ENCODE assay signal across 7 cellular contexts in genomic region chr12:117968084-117968789, GRCh38. TPM values are rescaled to one million over a fixed set of nuclear protein-coding genes. Genes with fewer than 3 reads are reported as not detected.
DNase-seq lines count a peak whose midpoint lies in the region; ATAC-seq, FAIRE-seq and TF ChIP-seq lines count a peak whose summit lies in the region.

No MANE protein-coding gene starts in this region.

- no peaks in the 10 kb centered on the region for H3K79me2 ChIP-seq in H1 (ENCODE audit: control insufficient read depth in 1 of 2, insufficient read depth in 2 of 2, low read length in 2 of 2)

- H3K27me3 ChIP-seq in H1 (replicated peaks in 1 of 4; ENCODE audit: control insufficient read depth in 3 of 4, extremely low read depth in 1 of 4, insufficient read depth in 3 of 4, low read length in 3 of 4) = peaks cover 0 to 7% (median 1%) of the 10 kb centered on the region in 4 experiments; a peak in 3 of 7 replicates
- no peaks in the 10 kb centered on the region for H3K27me3 ChIP-seq in prostate gland (replicated peaks; ENCODE audit: insufficient read depth)

- POLR2A ChIA-PET in H1 (lab: Charles Lee; ENCODE audit: partially characterized antibody) = interaction anchor here (1.5 kb wide), 1 partner anchor 46 kb away, joined by 5 read pairs; no protein-coding TSS in a partner anchor

- peaks cover 21% of the 10 kb centered on the region for H3K23me2 ChIP-seq in H1 (ENCODE audit: low read depth, low read length)

- H4K91ac ChIP-seq in H1 (replicated peaks; ENCODE audit: insufficient read length, low read length) = peak overlapping the region; percentile 63

- H2BK5ac ChIP-seq in H1 (ENCODE audit: low read depth, low read length) = 0 out of 2 replicates have a peak overlapping the region, but pooled peaks have one; percentile 81

- ATAC-seq in HG02798 (IDR thresholded peaks at IDR 0.05; ENCODE audit: poor library complexity, unreplicated experiment) = no peak
- ATAC-seq in activated CD4-positive, CD25-positive, alpha-beta regulatory T cell treated with anti-CD3 and anti-CD28 coated beads, Interleukin-2, amount 50 U/mL, for 24 hours = no peak

- 0% methylated on average over 5 of the region's 12 CpGs; no CpG with 5 or more reads in 1 of the 2 experiments for WGBS in H1 (ENCODE audit: extremely low coverage in 1 of 2, insufficient coverage in 1 of 2, insufficient read length in 1 of 2, insufficient replicate concordance in 2 of 2, low coverage in 1 of 2, low lambda C conversion rate in 2 of 2, missing lambda C conversion rate in 1 of 2), 2 experiments
- 3% methylated on average over 12 of the region's 12 CpGs for WGBS in prostate gland

- TF ChIP-seq RAD21 in H1 (IDR thresholded peaks at IDR 0.05 in 1 of 2, conservative IDR thresholded peaks at IDR 0.05 in 1 of 2; ENCODE audit: low read depth in 2 of 2, low read length in 2 of 2) = no peak

- H2AFZ ChIP-seq in H1 (ENCODE audit: low read length) = peak overlapping the region; percentile 85; the same call in 1 of the 2 replicates

- no peak overlapping the region for H3K27ac ChIP-seq in H1 (ENCODE audit: low read depth, low read length)
- H3K27ac ChIP-seq in prostate gland = peak overlapping the region; percentile 69 to 77

- H2BK12ac ChIP-seq in H1 (ENCODE audit: low read depth, low read length) = no peak overlapping the region

- no peak overlapping the region for H2BK120ac ChIP-seq in H1 (replicated peaks; ENCODE audit: low read depth, low read length)

- H3K56ac ChIP-seq in H1 (replicated peaks; ENCODE audit: insufficient read length, low read depth, low read length) = no peak overlapping the region

- H3K23ac ChIP-seq in H1 (ENCODE audit: insufficient read length) = no peak overlapping the region

- H2AK5ac ChIP-seq in H1 (ENCODE audit: low read depth, low read length) = no peak overlapping the region

- CTCF ChIA-PET in H1 (lab: Charles Lee; ENCODE audit: partially characterized antibody) = interaction anchor here (1.6 kb wide), 1 partner anchor 111 kb away, joined by 5 read pairs; no protein-coding TSS in a partner anchor

- peak overlapping the region; percentile 64 for H4K8ac ChIP-seq in H1 (ENCODE audit: extremely low read depth, insufficient read depth, low read length)

- H2BK20ac ChIP-seq in H1 (ENCODE audit: low read length) = no peak overlapping the region

- intact Hi-C loops in prostate gland (cut with DNase I) = no loop called here

- DNase-seq in GM12865 (ENCODE audit: low read depth) (no peak), NCI-H748 (lab: John Stamatoyannopoulos, UW; ENCODE audit: unreplicated experiment) (peak; percentile 44), H1 (ENCODE audit: low read depth in 1 of 2, low spot score in 2 of 2) (no peak), prostate gland (ENCODE audit: low spot score) (no peak), amniotic stem cell (lab: John Stamatoyannopoulos, UW) (no peak)

- peak overlapping the region; percentile 81; the same call in 1 of the 2 replicates for H3K18ac ChIP-seq in H1 (ENCODE audit: extremely low read depth, low read length)

- TF ChIP-seq CTCF in GM12865 (IDR thresholded peaks at IDR 0.05; ENCODE audit: insufficient read depth, low read depth, low read length, missing control alignments) = no peak
- no peak for TF ChIP-seq CTCF in H1 (IDR thresholded peaks at IDR 0.05; ENCODE audit: control extremely low read depth in 1 of 3, insufficient read depth in 1 of 3, low read depth in 1 of 3, low read length in 3 of 3)
- no peak for TF ChIP-seq CTCF in prostate gland (IDR thresholded peaks at IDR 0.05)

- FAIRE-seq in H1 (lab: Jason Lieb, UNC) = no peak

- no peak overlapping the region for H3K4ac ChIP-seq in H1 (replicated peaks; ENCODE audit: insufficient read length, low read depth, low read length)

- TF ChIP-seq EP300 in H1 (IDR thresholded peaks at IDR 0.05; ENCODE audit: borderline replicate concordance in 1 of 2, low read depth in 2 of 2, low read length in 2 of 2) = no peak

- H3K4me1 ChIP-seq in H1 (replicated peaks in 1 of 4; ENCODE audit: control insufficient read depth in 3 of 4, insufficient read depth in 4 of 4, low read length in 3 of 4) = peaks cover 2 to 4% (median 3%) of the 10 kb centered on the region in 4 experiments
- no peaks in the 10 kb centered on the region for H3K4me1 ChIP-seq in prostate gland (replicated peaks)

- peak overlapping the region; percentile 51 for H3K4me3 ChIP-seq in GM12865 (ENCODE audit: low read depth, low read length)
- peak overlapping the region; percentile 60 to 91 (median 80) for H3K4me3 ChIP-seq in H1 (ENCODE audit: extremely low read depth in 1 of 4, insufficient read depth in 2 of 4, low read depth in 3 of 4, low read length in 4 of 4)
- peak overlapping the region; percentile 51 to 58 for H3K4me3 ChIP-seq in prostate gland

- no peaks in the 10 kb centered on the region for H4K20me1 ChIP-seq in H1 (replicated peaks in 1 of 2; ENCODE audit: control insufficient read depth in 1 of 2, insufficient read depth in 2 of 2, low read length in 2 of 2)

- no peak overlapping the region for H3K14ac ChIP-seq in H1 (ENCODE audit: insufficient read length)

- H3K9me3 ChIP-seq in H1 (ENCODE audit: insufficient read depth in 2 of 2, low read depth in 1 of 2, low read length in 1 of 2) (peaks cover 6 to 8% of the 10 kb centered on the region in 2 experiments; a peak in 2 of 4 replicates), prostate gland (no peaks in the 10 kb centered on the region)

- H3K36me3 ChIP-seq in H1 (ENCODE audit: control insufficient read depth in 2 of 4, insufficient read depth in 4 of 4, low read length in 3 of 4) (no peaks in the 10 kb centered on the region), prostate gland (no peaks in the 10 kb centered on the region)

- H2BK15ac ChIP-seq in H1 (ENCODE audit: low read length) = no peak overlapping the region

- H3K79me1 ChIP-seq in H1 (ENCODE audit: low read depth, low read length) = no peaks in the 10 kb centered on the region

- TF ChIP-seq POLR2A in H1 (IDR thresholded peaks at IDR 0.05; ENCODE audit: control extremely low read depth in 1 of 2, low read depth in 2 of 2, low read length in 2 of 2) (no peak), prostate gland (IDR thresholded peaks at IDR 0.05) (no peak)

- H4K5ac ChIP-seq in H1 (ENCODE audit: insufficient read length, low read depth, low read length) = peak overlapping the region; percentile 50

- peak overlapping the region in 2 of 4 experiments; percentile 58 to 63; a peak in 4 of 7 replicates for H3K9ac ChIP-seq in H1 (replicated peaks in 1 of 4; ENCODE audit: extremely low read depth in 1 of 4, low read depth in 3 of 4, low read length in 3 of 4)

- peak overlapping the region; percentile 82 to 100 for H3K4me2 ChIP-seq in H1 (ENCODE audit: insufficient read depth in 1 of 2, low read depth in 2 of 2, low read length in 2 of 2)

TF ChIP-seq in H1, 55 proteins besides CTCF, POLR2A, EP300 and RAD21:
- TF ChIP-seq KDM1A (IDR thresholded peaks at IDR 0.05; ENCODE audit: borderline replicate concordance, low read length) (no peak), CTBP2 (IDR thresholded peaks at IDR 0.05; ENCODE audit: borderline replicate concordance, insufficient read depth, insufficient read length, low read length) (peak; percentile 27), CBX8 (IDR thresholded peaks at IDR 0.05; ENCODE audit: borderline replicate concordance, low read depth, low read length) (no peak), SRF (IDR thresholded peaks at IDR 0.05; ENCODE audit: low read depth, low read length) (no peak)

RNA-seq across cellular contexts. Expression of gene KSR2, which starts 0.6 kb away (rescaled TPM):
- 2.1 and 2.2 TPM in 2 replicates for total RNA-seq in H1 (2021; fragmentation: NEBNext Ultra II Directional; extraction: Animal tissue kit (Norgen Biotek cat#: 25700))
- polyA plus RNA-seq in H1 (2011; rRNA removed) = 0.60 and 0.74 TPM in 2 replicates
- polyA plus RNA-seq in H1 (2011; cell fraction: cytosol; rRNA removed) = 0.41 TPM
- 1.2 TPM for polyA plus RNA-seq in H1 (2011; cell fraction: nucleus; rRNA removed)
- polyA plus RNA-seq in H1 (2012, experiment 1 of 2) = 0.76 to 0.96 TPM (median 0.94 TPM) in 4 replicates
- 0.13 TPM for polyA plus RNA-seq in H1 (2012, experiment 2 of 2)
- 0.43 TPM for polyA plus RNA-seq in H1 (2013, experiment 1 of 2)
- 0.40 TPM for polyA plus RNA-seq in H1 (2013, experiment 2 of 2)
- polyA minus RNA-seq in H1 (2011; rRNA and poly(A)+ RNA removed) = 2.5 and 2.7 TPM in 2 replicates
- 1.9 TPM for polyA minus RNA-seq in H1 (2011; cell fraction: cytosol; rRNA and poly(A)+ RNA removed)
- polyA minus RNA-seq in H1 (2011; cell fraction: nucleus; rRNA and poly(A)+ RNA removed) = 2.8 TPM
- 1 to 10 TPM; 1.0 to 1.7 TPM for total RNA-seq in prostate gland

RNA-seq across cellular contexts. Expression of gene RFC5, which starts 48.3 kb away (rescaled TPM):
- total RNA-seq in H1 (2021; fragmentation: NEBNext Ultra II Directional; extraction: Animal tissue kit (Norgen Biotek cat#: 25700)) = 34.4 and 35.5 TPM in 2 replicates
- polyA plus RNA-seq in H1 (2011; rRNA removed) = 40.6 and 40.9 TPM in 2 replicates
- polyA plus RNA-seq in H1 (2011; cell fraction: cytosol; rRNA removed) = 40.8 TPM
- polyA plus RNA-seq in H1 (2011; cell fraction: nucleus; rRNA removed) = 58.1 TPM
- 38.0 to 43.0 TPM (median 40.0 TPM) in 4 replicates for polyA plus RNA-seq in H1 (2012, experiment 1 of 2)
- 23.9 TPM for polyA plus RNA-seq in H1 (2012, experiment 2 of 2)
- 33.4 TPM for polyA plus RNA-seq in H1 (2013, experiment 1 of 2)
- 31.8 TPM for polyA plus RNA-seq in H1 (2013, experiment 2 of 2)
- polyA minus RNA-seq in H1 (2011; rRNA and poly(A)+ RNA removed) = 47.8 and 58.0 TPM in 2 replicates
- 25.5 TPM for polyA minus RNA-seq in H1 (2011; cell fraction: cytosol; rRNA and poly(A)+ RNA removed)
- 32.6 TPM for polyA minus RNA-seq in H1 (2011; cell fraction: nucleus; rRNA and poly(A)+ RNA removed)
- 10 to 100 TPM; 18.9 to 26.3 TPM for total RNA-seq in prostate gland
